20 cellular contexts compared by ENCODE assay signal in the genomic region with DNA sequence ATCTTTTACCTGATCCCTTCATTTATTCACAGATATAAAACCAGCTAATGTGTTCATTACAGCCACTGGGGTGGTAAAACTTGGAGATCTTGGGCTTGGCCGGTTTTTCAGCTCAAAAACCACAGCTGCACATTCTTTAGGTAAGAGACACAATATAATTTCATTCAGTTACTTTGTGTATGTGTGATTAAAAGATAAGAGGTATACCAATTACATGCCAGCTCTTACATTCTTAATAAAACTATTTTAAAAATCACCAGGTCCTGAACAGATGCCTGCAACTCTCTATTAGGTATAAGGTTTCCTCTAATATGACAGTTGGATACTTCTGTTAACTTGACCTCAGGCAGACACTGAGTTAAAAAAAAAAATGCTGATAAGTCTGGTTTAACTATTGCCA.
"Had no signal": no experiment of that assay in that cellular context is flagged by ENCODE, and none has a peak within 500 bp of the region (broad histone marks: within the 10 kb centered on the region; RNA-seq: fewer than 3 reads in every experiment).

No MANE protein-coding gene starts in this region.

- H3K4me1 ChIP-seq: uterus had no signal

- DNase-seq: activated CD4-positive, alpha-beta T cell treated with anti-CD3 and anti-CD28 coated beads for 1 hour; activated CD4-positive, alpha-beta T cell treated with anti-CD3 and anti-CD28 coated beads, Interleukin-2, amount 50 U/mL, for 4 hours; activated gamma-delta T cell treated with Interleukin-2 at 50 U/mL for 16 hours; adrenal gland; effector CD8-positive, alpha-beta T cell; foreskin melanocyte; kidney; occipital lobe; retina; stimulated activated CD4-positive, alpha-beta T cell treated with anti-CD3 and anti-CD28 coated beads, Interleukin-2, amount 100 ng/mL, for 24 hours; stimulated activated naive CD8-positive, alpha-beta T cell treated with anti-CD3 and anti-CD28 coated beads, Interleukin-15, Interleukin-2, amounts not matched to agents 100 U/mL and 50 U/mL, for 24 hours; substantia nigra; T-helper 2 cell; tibial artery; uterus; WERI-Rb-1 had no signal

- H3K27me3 ChIP-seq: adrenal gland, tibial artery, uterus had no signal

- H3K36me3 ChIP-seq: adrenal gland, tibial artery, uterus, WERI-Rb-1 had no signal

- H3K27ac ChIP-seq: adrenal gland, tibial artery, uterus, WERI-Rb-1 had no signal

- H3K27me3 Mint-ChIP-seq: dendritic cell treated with granulocyte-macrophage colony-stimulating factor and Interleukin-4, amounts not matched to agents 40 ng/mL and 50 ng/mL, for 4 days had no signal

- H3K4me3 Mint-ChIP-seq: dendritic cell treated with granulocyte-macrophage colony-stimulating factor and Interleukin-4, amounts not matched to agents 40 ng/mL and 50 ng/mL, for 4 days had no signal

- H3K9me3 ChIP-seq: tibial artery, uterus had no signal

- ATAC-seq: activated naive CD4-positive, alpha-beta T cell treated with anti-CD3 and anti-CD28 coated beads, Interleukin-2, amount 50 U/mL, for 72 hours; left lobe of liver; stimulated activated naive CD8-positive, alpha-beta T cell treated with anti-CD3 and anti-CD28 coated beads, Interleukin-15, Interleukin-2, amounts not matched to agents 100 U/mL and 50 U/mL, for 24 hours had no signal

- H3K9me3 Mint-ChIP-seq: activated naive CD4-positive, alpha-beta T cell treated with anti-CD3 and anti-CD28 coated beads, Interleukin-2, amount 50 U/mL, for 72 hours; dendritic cell treated with granulocyte-macrophage colony-stimulating factor and Interleukin-4, amounts not matched to agents 40 ng/mL and 50 ng/mL, for 4 days had no signal

- H3K27ac Mint-ChIP-seq: activated naive CD4-positive, alpha-beta T cell treated with anti-CD3 and anti-CD28 coated beads, Interleukin-2, amount 50 U/mL, for 72 hours; dendritic cell treated with granulocyte-macrophage colony-stimulating factor and Interleukin-4, amounts not matched to agents 40 ng/mL and 50 ng/mL, for 4 days had no signal

- H3K4me3 ChIP-seq: adrenal gland, lung, tibial artery, uterus had no signal
